ENCODE assay signal across 1 cellular context in genomic region chr3:128825117-128825516, GRCh38.
TF ChIP-seq lines count a peak whose summit lies in the region.
"Not testable (repeated sequence)": the region's sequence is repeated elsewhere in the genome, so short reads cannot be mapped to it uniquely, and the experiment has no call there.

No MANE protein-coding gene starts in this region.

TF ChIP-seq in HepG2, 621 proteins besides CTCF, POLR2A, EP300 and RAD21:
- TF ChIP-seq HNF4G (IDR thresholded peaks at IDR 0.05; ENCODE audit: borderline replicate concordance, low read depth, low read length), result peak; percentile 51; the same call in 1 of the 2 replicates
- TF ChIP-seq HNF4G (CRISPR knock-in tag; IDR thresholded peaks at IDR 0.05; ENCODE audit: borderline replicate concordance, low read depth), result not testable (repeated sequence)
- TF ChIP-seq NCOR1 (IDR thresholded peaks at IDR 0.05; ENCODE audit: borderline replicate concordance, low read length), result 0 out of 2 replicates have a peak, but pooled peaks have one; percentile 21
- peak; percentile 69 for TF ChIP-seq HNF4A (CRISPR knock-in tag; IDR thresholded peaks at IDR 0.05)
